In the genomic region with DNA sequence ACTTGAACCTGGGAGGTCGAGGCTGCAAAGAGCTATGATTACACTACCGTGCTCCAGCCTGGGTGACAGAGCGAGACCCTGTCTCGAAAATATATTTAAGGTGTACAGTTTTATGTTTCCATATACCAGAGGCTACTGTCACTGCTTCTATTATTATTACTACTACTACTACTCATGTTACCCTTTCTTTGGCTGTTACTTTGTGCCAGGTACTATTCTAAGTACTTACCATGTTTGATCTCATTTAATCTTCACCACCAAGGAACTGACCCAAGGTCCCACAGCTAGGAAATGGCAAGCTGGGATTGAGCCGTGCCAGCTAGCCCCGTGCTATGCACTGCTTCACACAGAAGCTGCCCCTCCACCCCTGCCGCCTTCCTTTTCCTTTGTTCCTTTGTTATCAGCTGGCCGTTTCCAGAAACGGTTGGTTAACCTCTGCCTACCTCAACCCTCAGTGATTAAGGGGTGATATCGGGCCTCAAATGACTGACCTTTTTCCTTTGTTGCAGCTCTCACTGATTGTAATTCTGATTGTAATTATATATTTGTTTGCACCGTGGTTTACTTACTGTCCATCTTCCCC, we compare ENCODE assay signal across 1 cellular context.
TF ChIP-seq lines count a peak whose summit lies in the region.

No MANE protein-coding gene starts in this region.

TF ChIP-seq in K562, 482 proteins besides CTCF, POLR2A, EP300 and RAD21:
- peak in 1 of 2 experiments; percentile 56; a peak in 1 of 4 replicates for TF ChIP-seq ZNF639 (CRISPR knock-in tag; conservative IDR thresholded peaks at IDR 0.05 in 1 of 2, IDR thresholded peaks at IDR 0.05 in 1 of 2)
- TF ChIP-seq CXXC5 (CRISPR knock-in tag; IDR thresholded peaks at IDR 0.05) = 0 out of 2 replicates have a peak, but pooled peaks have one; percentile 17
- TF ChIP-seq, protein P1, sequence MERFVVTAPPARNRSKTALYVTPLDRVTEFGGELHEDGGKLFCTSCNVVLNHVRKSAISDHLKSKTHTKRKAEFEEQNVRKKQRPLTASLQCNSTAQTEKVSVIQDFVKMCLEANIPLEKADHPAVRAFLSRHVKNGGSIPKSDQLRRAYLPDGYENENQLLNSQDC (CRISPR knock-in tag; IDR thresholded peaks at IDR 0.05) = no peak
